Comparison of ENCODE assay signal across 27 cellular contexts in the genomic region with DNA sequence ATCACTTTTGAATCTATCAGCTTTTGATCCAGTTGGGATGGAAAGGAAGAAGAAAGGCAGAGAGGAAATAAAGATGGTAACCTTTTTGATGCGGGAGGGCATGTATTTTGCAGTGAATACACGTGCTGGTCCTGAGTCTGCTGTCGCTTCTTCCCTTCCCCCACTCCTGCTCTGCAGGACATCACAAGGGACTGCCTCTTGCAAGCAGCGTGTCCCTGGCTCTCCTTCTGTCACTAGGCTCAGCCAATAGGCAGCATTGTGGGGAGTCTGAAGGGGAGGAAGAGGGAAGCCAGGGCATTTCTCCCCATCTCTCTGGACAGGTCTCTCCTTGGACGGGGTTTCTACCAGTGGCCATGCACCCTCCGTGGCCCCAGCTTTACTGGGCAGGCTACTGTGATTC. TPM values are rescaled to one million over a fixed set of nuclear protein-coding genes. Genes with fewer than 3 reads are reported as not detected.
DNase-seq lines count a peak whose midpoint lies in the region; ATAC-seq and TF ChIP-seq lines count a peak whose summit lies in the region.
"Had no signal": no experiment of that assay in that cellular context is flagged by ENCODE, and none has a peak within 500 bp of the region (broad histone marks: within the 10 kb centered on the region; RNA-seq: fewer than 3 reads in every experiment).

No MANE protein-coding gene starts in this region.

- no peaks in the 10 kb centered on the region for H3K9me3 ChIP-seq in endodermal cell (ENCODE audit: control insufficient read depth, low read length)
- H3K9me3 ChIP-seq in neural cell (ENCODE audit: low read length): no peaks in the 10 kb centered on the region
- H3K9me3 ChIP-seq: neutrophil, right lobe of liver, SJSA1, thyroid gland had no signal

- H3K27me3 ChIP-seq in endodermal cell (ENCODE audit: control insufficient read depth, insufficient read depth, low read length, poor library complexity, severe bottlenecking) (peaks cover 35% of the 10 kb centered on the region), neural cell (ENCODE audit: insufficient read depth, low read depth, low read length) (no peaks in the 10 kb centered on the region)
- H3K27me3 ChIP-seq: right lobe of liver, SJSA1, thyroid gland had no signal

- H3K4me3 Mint-ChIP-seq in endodermal cell: no peak overlapping the region
- H3K4me3 Mint-ChIP-seq: activated B cell treated with CpG ODN at 0.5 μM for 24 hours; activated CD8-positive, alpha-beta T cell treated with anti-CD3 and anti-CD28 coated beads for 36 hours; CD4-positive, alpha-beta memory T cell; mesothelial cell of epicardium; stimulated activated memory B cell treated with anti-CD40 and anti-IgM and Interleukin-4, amounts not matched to agents 10 μg/mL and 1 μg/mL and 100 μg/mL, for 72 hours had no signal

- TF ChIP-seq EP300 in neural cell (conservative IDR thresholded peaks at IDR 0.05; ENCODE audit: poor library complexity, severe bottlenecking): no peak

- H3K9me2 ChIP-seq in neural cell (ENCODE audit: insufficient read depth, low read length): no peaks in the 10 kb centered on the region

- 24% methylated on average over 6 of the region's 6 CpGs; no CpG with 5 or more reads in 1 of the 2 experiments for WGBS in endodermal cell (ENCODE audit: insufficient coverage in 1 of 2, insufficient read length in 1 of 2), 2 experiments

- no peaks in the 10 kb centered on the region for H3K9me3 Mint-ChIP-seq in endodermal cell
- H3K9me3 Mint-ChIP-seq: activated B cell treated with CpG ODN at 0.5 μM for 24 hours; activated CD8-positive, alpha-beta T cell treated with anti-CD3 and anti-CD28 coated beads for 36 hours; CD4-positive, alpha-beta memory T cell; mesothelial cell of epicardium; stimulated activated memory B cell treated with anti-CD40 and anti-IgM and Interleukin-4, amounts not matched to agents 10 μg/mL and 1 μg/mL and 100 μg/mL, for 72 hours had no signal

- no peak overlapping the region for H3K4me2 ChIP-seq in neural cell (ENCODE audit: low read length)

- H3K36me3 ChIP-seq in endodermal cell (ENCODE audit: control insufficient read depth, insufficient read depth, low read length) (no peaks in the 10 kb centered on the region), neural cell (ENCODE audit: insufficient read depth, low read length) (no peaks in the 10 kb centered on the region)
- H3K36me3 ChIP-seq: neutrophil, right lobe of liver, SJSA1, thyroid gland had no signal

- no peak for ATAC-seq in HG03521 (IDR thresholded peaks at IDR 0.05; ENCODE audit: unreplicated experiment)
- no peak for ATAC-seq in esophagus mucosa
- ATAC-seq: activated CD8-positive, alpha-beta T cell treated with anti-CD3 and anti-CD28 coated beads for 36 hours; K562; left cardiac atrium; PC-3; right lobe of liver; stimulated activated memory B cell treated with anti-CD40 and anti-IgM and Interleukin-4, amounts not matched to agents 10 μg/mL and 1 μg/mL and 100 μg/mL, for 72 hours had no signal

- peaks cover 20% of the 10 kb centered on the region for H3K27me3 Mint-ChIP-seq in endodermal cell (ENCODE audit: insufficient read depth)

- H3K4me1 Mint-ChIP-seq in endodermal cell: peaks cover 11% of the 10 kb centered on the region
- H3K4me1 Mint-ChIP-seq: activated B cell treated with CpG ODN at 0.5 μM for 24 hours; stimulated activated memory B cell treated with anti-CD40 and anti-IgM and Interleukin-4, amounts not matched to agents 10 μg/mL and 1 μg/mL and 100 μg/mL, for 72 hours had no signal

- no peaks in the 10 kb centered on the region for H3F3A ChIP-seq in neural cell (ENCODE audit: insufficient read depth, low read length, poor library complexity, severe bottlenecking)

- in situ Hi-C loops in KBM-7 (cut with MboI; ENCODE audit: low pct_unique_long_range_greater_than_20kb, low sequenced_read_pairs): no loop called here

- TF ChIP-seq CTCF in endodermal cell (conservative IDR thresholded peaks at IDR 0.05): no peak
- no peak for TF ChIP-seq CTCF in neural cell (IDR thresholded peaks at IDR 0.05; ENCODE audit: poor library complexity, severe bottlenecking)

- DNase-seq in ELF-1 (ENCODE audit: low read depth, low spot score): peak; percentile 39
- peak; percentile 40 for DNase-seq in NCI-H69 (lab: John Stamatoyannopoulos, UW)
- peak; percentile 79 for DNase-seq in endodermal cell
- DNase-seq in AG08395 (ENCODE audit: low spot score): no peak
- no peak for DNase-seq in KBM-7
- DNase-seq: activated B cell treated with CpG ODN at 0.5 μM for 24 hours; activated CD8-positive, alpha-beta T cell treated with anti-CD3 and anti-CD28 coated beads for 36 hours; activated naive CD4-positive, alpha-beta T cell; activated T-cell treated with anti-CD3 and anti-CD28 coated beads, Interleukin-2, amount 50 U/mL, for 1 hour; amniotic stem cell; CD4-positive, alpha-beta memory T cell; central memory CD4-positive, alpha-beta T cell; left cardiac atrium; NCI-H2029 treated with DMSO at 0.1 percent for 48 hours; NCI-H526 treated with DMSO at 0.1 percent for 48 hours; PC-3; T-helper 2 cell; thyroid gland had no signal

- no peaks in the 10 kb centered on the region for H3K79me2 ChIP-seq in neural cell (replicated peaks; ENCODE audit: insufficient read depth, low read length)

- TF ChIP-seq RAD21 in neural cell (conservative IDR thresholded peaks at IDR 0.05): no peak

- H3K4me1 ChIP-seq in endodermal cell (ENCODE audit: control insufficient read depth, insufficient read depth, low read length): peaks cover 6% of the 10 kb centered on the region
- H3K4me1 ChIP-seq: right lobe of liver, thyroid gland had no signal

- H3K9ac ChIP-seq in endodermal cell (ENCODE audit: extremely low read depth, low read length, poor library complexity, severe bottlenecking) (no peak overlapping the region), neural cell (ENCODE audit: low read length) (no peak overlapping the region)

- H3K27ac ChIP-seq in endodermal cell (ENCODE audit: low read depth, low read length) (no peak overlapping the region), neural cell (ENCODE audit: low read length) (no peak overlapping the region)
- H3K27ac ChIP-seq: neutrophil, right lobe of liver, SJSA1, thyroid gland had no signal

- no peak overlapping the region for H3K27ac Mint-ChIP-seq in endodermal cell
- H3K27ac Mint-ChIP-seq: activated B cell treated with CpG ODN at 0.5 μM for 24 hours; activated CD8-positive, alpha-beta T cell treated with anti-CD3 and anti-CD28 coated beads for 36 hours; CD4-positive, alpha-beta memory T cell; mesothelial cell of epicardium; stimulated activated memory B cell treated with anti-CD40 and anti-IgM and Interleukin-4, amounts not matched to agents 10 μg/mL and 1 μg/mL and 100 μg/mL, for 72 hours had no signal

- H2AFZ ChIP-seq in neural cell (ENCODE audit: low read depth, low read length): no peak overlapping the region

- H3K36me3 Mint-ChIP-seq in endodermal cell (ENCODE audit: low read depth): no peaks in the 10 kb centered on the region
- H3K36me3 Mint-ChIP-seq: CD4-positive, alpha-beta memory T cell; mesothelial cell of epicardium; stimulated activated memory B cell treated with anti-CD40 and anti-IgM and Interleukin-4, amounts not matched to agents 10 μg/mL and 1 μg/mL and 100 μg/mL, for 72 hours had no signal

- H3K4me3 ChIP-seq in endodermal cell (ENCODE audit: low read length) (no peak overlapping the region), neural cell (ENCODE audit: low read length) (no peak overlapping the region)
- H3K4me3 ChIP-seq: K562, right lobe of liver, SJSA1, thyroid gland had no signal

- no peaks in the 10 kb centered on the region for H4K20me1 ChIP-seq in neural cell (ENCODE audit: insufficient read depth)

TF ChIP-seq in neural cell, 6 proteins besides CTCF, POLR2A, EP300 and RAD21:
- TF ChIP-seq SMC3 (conservative IDR thresholded peaks at IDR 0.05; ENCODE audit: poor library complexity): no peak
- TF ChIP-seq MXI1 (conservative IDR thresholded peaks at IDR 0.05; ENCODE audit: poor library complexity, severe bottlenecking): peak; percentile 16
- no peak for TF ChIP-seq POLR2AphosphoS5 (IDR thresholded peaks at IDR 0.05)
- no peak for TF ChIP-seq REST (IDR thresholded peaks at IDR 0.05; ENCODE audit: borderline replicate concordance)
- TF ChIP-seq EZH2 (IDR thresholded peaks at IDR 0.05; ENCODE audit: borderline replicate concordance, insufficient read depth, low read length, poor library complexity, severe bottlenecking): no peak
- TF ChIP-seq TAF1 (IDR thresholded peaks at IDR 0.05; ENCODE audit: low read depth): no peak
TF ChIP-seq in neural cell: peak in this region for 1.

RNA-seq across cellular contexts. Expression of gene WFDC1, which starts 15.7 kb away (rescaled TPM):
- total RNA-seq in endodermal cell (under 1 TPM in 1 of 2 donors, not detected in 1; 0.15 TPM), esophagus mucosa (1.1 TPM)
- polyA plus RNA-seq in endodermal cell (2013, experiment 1 of 2): 0.89 TPM
- 0.99 TPM for polyA plus RNA-seq in endodermal cell (2013, experiment 2 of 2)
- polyA plus RNA-seq in neural cell: not detected in 2 replicates
- not detected in 2 replicates for polyA minus RNA-seq in neural cell
- total RNA-seq: activated B cell treated with CpG ODN at 0.5 μM for 24 hours; activated CD8-positive, alpha-beta T cell treated with anti-CD3 and anti-CD28 coated beads for 36 hours; CD4-positive, alpha-beta memory T cell; K562 had no signal
- polyA plus RNA-seq: CD4-positive, alpha-beta memory T cell; K562 had no signal

RNA-seq across cellular contexts. Expression of gene KCNG4, which starts 39.2 kb away (rescaled TPM):
- total RNA-seq in endodermal cell (not detected), esophagus mucosa (not detected)
- not detected for polyA plus RNA-seq in endodermal cell (2013, experiment 1 of 2)
- not detected for polyA plus RNA-seq in endodermal cell (2013, experiment 2 of 2)
- not detected in 2 replicates for polyA plus RNA-seq in neural cell
- not detected in 2 replicates for polyA minus RNA-seq in neural cell
- total RNA-seq: activated B cell treated with CpG ODN at 0.5 μM for 24 hours; activated CD8-positive, alpha-beta T cell treated with anti-CD3 and anti-CD28 coated beads for 36 hours; CD4-positive, alpha-beta memory T cell; K562; left cardiac atrium; mesothelial cell of epicardium; right lobe of liver; SJSA1; thyroid gland had no signal
- polyA plus RNA-seq: CD4-positive, alpha-beta memory T cell; K562 had no signal

Comparison
In these comparisons a context has a peak if more than half of its experiments do, and no peak if none do; other contexts are left out.
1. DNase-seq: peak in ELF-1 (single experiment), NCI-H69 (single experiment) and endodermal cell (single experiment); none in AG08395 (single experiment) and KBM-7 (single experiment).